1 cellular context compared by ENCODE assay signal in the genomic region with DNA sequence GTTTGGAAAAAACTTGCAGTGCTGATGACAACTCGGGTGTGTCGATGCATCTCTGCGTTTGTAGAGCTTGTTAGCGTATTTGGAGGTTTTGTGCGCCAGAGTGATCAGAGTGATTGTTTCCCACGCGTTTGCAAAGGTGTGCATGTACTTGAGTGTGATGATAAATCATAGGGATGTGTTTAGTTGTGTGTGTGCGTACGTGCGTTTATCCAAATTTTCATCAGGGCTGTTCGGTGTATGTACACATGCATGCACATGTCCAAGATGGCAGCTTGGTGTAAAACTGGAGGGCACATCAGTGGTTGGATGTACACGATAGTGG.
TF ChIP-seq lines count a peak whose summit lies in the region.

No MANE protein-coding gene starts in this region.

TF ChIP-seq in GM23338, 12 proteins besides CTCF, POLR2A, EP300 and RAD21 (continued from another document):
- no peak for TF ChIP-seq REST (IDR thresholded peaks at IDR 0.05; ENCODE audit: unreplicated experiment)
- TF ChIP-seq NANOG (IDR thresholded peaks at IDR 0.05; ENCODE audit: borderline replicate concordance), result no peak
- no peak for TF ChIP-seq ZNF114 (CRISPR knock-in tag; IDR thresholded peaks at IDR 0.05)
- TF ChIP-seq, protein P1, sequence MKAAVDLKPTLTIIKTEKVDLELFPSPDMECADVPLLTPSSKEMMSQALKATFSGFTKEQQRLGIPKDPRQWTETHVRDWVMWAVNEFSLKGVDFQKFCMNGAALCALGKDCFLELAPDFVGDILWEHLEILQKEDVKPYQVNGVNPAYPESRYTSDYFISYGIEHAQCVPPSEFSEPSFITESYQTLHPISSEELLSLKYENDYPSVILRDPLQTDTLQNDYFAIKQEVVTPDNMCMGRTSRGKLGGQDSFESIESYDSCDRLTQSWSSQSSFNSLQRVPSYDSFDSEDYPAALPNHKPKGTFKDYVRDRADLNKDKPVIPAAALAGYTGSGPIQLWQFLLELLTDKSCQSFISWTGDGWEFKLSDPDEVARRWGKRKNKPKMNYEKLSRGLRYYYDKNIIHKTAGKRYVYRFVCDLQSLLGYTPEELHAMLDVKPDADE (IDR thresholded peaks at IDR 0.05), result no peak
